In genomic region chr3:186180151-186180550, GRCh38 we compare ENCODE assay signal across 19 cellular contexts.
"Had no signal": no experiment of that assay in that cellular context is flagged by ENCODE, and none has a peak within 500 bp of the region (broad histone marks: within the 10 kb centered on the region; RNA-seq: fewer than 3 reads in every experiment).

No MANE protein-coding gene starts in this region.

- H3K36me3 ChIP-seq: ovary, right atrium auricular region, suprapubic skin, thyroid gland, upper lobe of left lung, uterus had no signal

- H3K4me3 ChIP-seq: left ventricle myocardium inferior, lung, ovary, right atrium auricular region, sigmoid colon, skin epidermis, suprapubic skin, thyroid gland, upper lobe of left lung, uterus had no signal

- H3K9me3 ChIP-seq: left ventricle myocardium inferior, ovary, right atrium auricular region, sigmoid colon, suprapubic skin, thyroid gland, upper lobe of left lung, uterus had no signal

- H3K27me3 Mint-ChIP-seq: naive B cell had no signal

- H3K4me3 Mint-ChIP-seq: neural crest cell had no signal

- H3K36me3 Mint-ChIP-seq: naive B cell had no signal

- H3K27me3 ChIP-seq: ovary, right atrium auricular region, sigmoid colon, suprapubic skin, thyroid gland, upper lobe of left lung, uterus had no signal

- DNase-seq: erythroblast; foreskin keratinocyte; hypothalamus; left ventricle myocardium inferior; mesenchymal stem cell; naive B cell; ovary; sigmoid colon; stimulated activated CD4-positive, alpha-beta T cell treated with anti-CD3 and anti-CD28 coated beads, Interleukin-2, amount 100 ng/mL, for 24 hours; stimulated activated CD4-positive, alpha-beta T cell treated with anti-CD3 and anti-CD28 coated beads, Interleukin-4, amount 100 ng/mL, for 4 hours; stimulated activated naive CD4-positive, alpha-beta T cell; uterus had no signal

- H3K9me3 Mint-ChIP-seq: neural crest cell had no signal

- H3K4me1 Mint-ChIP-seq: neural crest cell had no signal

- H3K4me1 ChIP-seq: foreskin keratinocyte, left ventricle myocardium inferior, right atrium auricular region, uterus had no signal

- H3K27ac ChIP-seq: foreskin keratinocyte, left ventricle myocardium inferior, ovary, right atrium auricular region, sigmoid colon, suprapubic skin, thyroid gland, upper lobe of left lung, uterus had no signal

- ATAC-seq: foreskin keratinocyte had no signal
